ENCODE assay signal across 1 cellular context in genomic region chr14:78606111-78606510, GRCh38.
TF ChIP-seq lines count a peak whose summit lies in the region.

No MANE protein-coding gene starts in this region.

TF ChIP-seq in K562, 482 proteins besides CTCF, POLR2A, EP300 and RAD21 (continued from another document):
- TF ChIP-seq, protein P1, sequence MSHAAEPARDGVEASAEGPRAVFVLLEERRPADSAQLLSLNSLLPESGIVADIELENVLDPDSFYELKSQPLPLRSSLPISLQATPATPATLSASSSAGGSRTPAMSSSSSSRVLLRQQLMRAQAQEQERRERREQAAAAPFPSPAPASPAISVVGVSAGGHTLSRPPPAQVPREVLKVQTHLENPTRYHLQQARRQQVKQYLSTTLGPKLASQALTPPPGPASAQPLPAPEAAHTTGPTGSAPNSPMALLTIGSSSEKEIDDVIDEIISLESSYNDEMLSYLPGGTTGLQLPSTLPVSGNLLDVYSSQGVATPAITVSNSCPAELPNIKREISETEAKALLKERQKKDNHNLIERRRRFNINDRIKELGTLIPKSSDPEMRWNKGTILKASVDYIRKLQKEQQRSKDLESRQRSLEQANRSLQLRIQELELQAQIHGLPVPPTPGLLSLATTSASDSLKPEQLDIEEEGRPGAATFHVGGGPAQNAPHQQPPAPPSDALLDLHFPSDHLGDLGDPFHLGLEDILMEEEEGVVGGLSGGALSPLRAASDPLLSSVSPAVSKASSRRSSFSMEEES (CRISPR knock-in tag; IDR thresholded peaks at IDR 0.05), result peak; percentile 7; the same call in 1 of the 2 replicates
